22 cellular contexts compared by ENCODE assay signal in genomic region chrX:8005678-8006347, GRCh38.
"Had no signal": no experiment of that assay in that cellular context is flagged by ENCODE, and none has a peak within 500 bp of the region (broad histone marks: within the 10 kb centered on the region; RNA-seq: fewer than 3 reads in every experiment).

No MANE protein-coding gene starts in this region.

- H3K9me3 Mint-ChIP-seq: activated CD4-positive, alpha-beta memory T cell treated with anti-CD3 and anti-CD28 coated beads, Interleukin-2, amount 10 ng/mL, durations not matched to agents 7 days and 5 days; activated CD4-positive, alpha-beta T cell treated with anti-CD3 and anti-CD28 coated beads, Interleukin-2, amount 10 ng/mL, durations not matched to agents 24 days and 14 days; activated naive CD8-positive, alpha-beta T cell treated with anti-CD3 and anti-CD28 coated beads, Interleukin-2, amount 50 U/mL, for 24 hours; activated T-helper 1 cell treated with anti-CD3 and anti-CD28 coated beads, Interleukin-12 subunit alpha, Interleukin-12 subunit beta, Interleukin-2, Interleukin-4 antibody, amounts not matched to agents 30 ng/mL and 10 ng/mL and 1 ng/mL, durations not matched to agents 14 hours and 24 hours and 36 hours; naive thymus-derived CD4-positive, alpha-beta T cell had no signal

- H3K4me1 ChIP-seq: gastroesophageal sphincter, prostate gland, upper lobe of left lung had no signal

- DNase-seq: activated CD4-positive, alpha-beta memory T cell treated with anti-CD3 and anti-CD28 coated beads, Interleukin-2, amount 10 ng/mL, durations not matched to agents 7 days and 5 days; activated CD4-positive, alpha-beta T cell treated with anti-CD3 and anti-CD28 coated beads, Interleukin-2, amount 10 ng/mL, durations not matched to agents 24 days and 14 days; activated gamma-delta T cell; activated naive CD4-positive, alpha-beta T cell treated with anti-CD3 and anti-CD28 coated beads, Interleukin-2, amount 50 U/mL, for 16 hours; activated naive CD8-positive, alpha-beta T cell treated with anti-CD3 and anti-CD28 coated beads, Interleukin-2, amount 50 U/mL, for 24 hours; anterior cingulate cortex; dorsolateral prefrontal cortex; heart left ventricle; islet precursor cell; left colon; naive thymus-derived CD4-positive, alpha-beta T cell; right cardiac atrium; stimulated activated CD4-positive, alpha-beta T cell treated with anti-CD3 and anti-CD28 coated beads, Interleukin-4, amount 100 ng/mL, for 24 hours; stimulated activated naive CD4-positive, alpha-beta T cell treated with Interleukin-2 at 50 U/mL for 16 hours; SW 1271; T-helper 17 cell; upper lobe of left lung had no signal

- H3K27me3 Mint-ChIP-seq: activated CD4-positive, alpha-beta memory T cell treated with anti-CD3 and anti-CD28 coated beads, Interleukin-2, amount 10 ng/mL, durations not matched to agents 7 days and 5 days; activated CD4-positive, alpha-beta T cell treated with anti-CD3 and anti-CD28 coated beads, Interleukin-2, amount 10 ng/mL, durations not matched to agents 24 days and 14 days; activated naive CD8-positive, alpha-beta T cell treated with anti-CD3 and anti-CD28 coated beads, Interleukin-2, amount 50 U/mL, for 24 hours; brain; naive thymus-derived CD4-positive, alpha-beta T cell; T-helper 17 cell had no signal

- H3K9me3 ChIP-seq: gastroesophageal sphincter, heart left ventricle, prostate gland, upper lobe of left lung had no signal

- H3K27me3 ChIP-seq: gastroesophageal sphincter, heart left ventricle, upper lobe of left lung had no signal

- H3K4me1 Mint-ChIP-seq: activated CD4-positive, alpha-beta memory T cell treated with anti-CD3 and anti-CD28 coated beads, Interleukin-2, amount 10 ng/mL, durations not matched to agents 7 days and 5 days; activated CD4-positive, alpha-beta T cell treated with anti-CD3 and anti-CD28 coated beads, Interleukin-2, amount 10 ng/mL, durations not matched to agents 24 days and 14 days; activated naive CD8-positive, alpha-beta T cell treated with anti-CD3 and anti-CD28 coated beads, Interleukin-2, amount 50 U/mL, for 24 hours; brain; T-helper 17 cell had no signal

- H3K4me3 Mint-ChIP-seq: activated CD4-positive, alpha-beta memory T cell treated with anti-CD3 and anti-CD28 coated beads, Interleukin-2, amount 10 ng/mL, durations not matched to agents 7 days and 5 days; activated CD4-positive, alpha-beta T cell treated with anti-CD3 and anti-CD28 coated beads, Interleukin-2, amount 10 ng/mL, durations not matched to agents 24 days and 14 days; activated naive CD8-positive, alpha-beta T cell treated with anti-CD3 and anti-CD28 coated beads, Interleukin-2, amount 50 U/mL, for 24 hours; activated T-helper 1 cell treated with anti-CD3 and anti-CD28 coated beads, Interleukin-12 subunit alpha, Interleukin-12 subunit beta, Interleukin-2, Interleukin-4 antibody, amounts not matched to agents 30 ng/mL and 10 ng/mL and 1 ng/mL, durations not matched to agents 14 hours and 24 hours and 36 hours; brain; naive thymus-derived CD4-positive, alpha-beta T cell; T-helper 17 cell had no signal

- H3K36me3 Mint-ChIP-seq: brain; naive thymus-derived CD4-positive, alpha-beta T cell had no signal

- H3K4me3 ChIP-seq: dorsolateral prefrontal cortex, gastroesophageal sphincter, heart left ventricle, lung, prostate gland, upper lobe of left lung had no signal

- H3K27ac ChIP-seq: dorsolateral prefrontal cortex, gastroesophageal sphincter, prostate gland had no signal

- ATAC-seq: activated naive CD8-positive, alpha-beta T cell treated with anti-CD3 and anti-CD28 coated beads, Interleukin-2, amount 50 U/mL, for 24 hours; gastroesophageal sphincter; heart left ventricle; left colon; naive thymus-derived CD4-positive, alpha-beta T cell; right cardiac atrium; T-helper 17 cell had no signal

- H3K36me3 ChIP-seq: gastroesophageal sphincter, heart left ventricle, prostate gland, upper lobe of left lung had no signal

- H3K27ac Mint-ChIP-seq: activated CD4-positive, alpha-beta memory T cell treated with anti-CD3 and anti-CD28 coated beads, Interleukin-2, amount 10 ng/mL, durations not matched to agents 7 days and 5 days; activated CD4-positive, alpha-beta T cell treated with anti-CD3 and anti-CD28 coated beads, Interleukin-2, amount 10 ng/mL, durations not matched to agents 24 days and 14 days; activated naive CD8-positive, alpha-beta T cell treated with anti-CD3 and anti-CD28 coated beads, Interleukin-2, amount 50 U/mL, for 24 hours; activated T-helper 1 cell treated with anti-CD3 and anti-CD28 coated beads, Interleukin-12 subunit alpha, Interleukin-12 subunit beta, Interleukin-2, Interleukin-4 antibody, amounts not matched to agents 30 ng/mL and 10 ng/mL and 1 ng/mL, durations not matched to agents 14 hours and 24 hours and 36 hours; brain; naive thymus-derived CD4-positive, alpha-beta T cell; T-helper 17 cell had no signal
